ENCODE assay signal across 29 cellular contexts in genomic region chr6:32553037-32553742, GRCh38. TPM values are rescaled to one million over a fixed set of nuclear protein-coding genes. Genes with fewer than 3 reads are reported as not detected.
DNase-seq lines count a peak whose midpoint lies in the region; ATAC-seq, FAIRE-seq and TF ChIP-seq lines count a peak whose summit lies in the region.
"Had no signal": no experiment of that assay in that cellular context is flagged by ENCODE, and none has a peak within 500 bp of the region (broad histone marks: within the 10 kb centered on the region; RNA-seq: fewer than 3 reads in every experiment).

No MANE protein-coding gene starts in this region.

- peak; percentile 75 for FAIRE-seq in bronchial epithelial cell (lab: Jason Lieb, UNC)
- FAIRE-seq in RCC 7860 (lab: Jason Lieb, UNC), result no peak
- FAIRE-seq: D721Med, GM12892, GM19239 had no signal

- no peak overlapping the region for H3K4me3 ChIP-seq in bronchial epithelial cell (ENCODE audit: low read depth, low read length)
- H3K4me3 ChIP-seq in mucosa of descending colon, result no peak overlapping the region
- no peak overlapping the region for H3K4me3 ChIP-seq in upper lobe of right lung
- H3K4me3 ChIP-seq: BLaER1, SJCRH30 had no signal

- intact Hi-C loops in mucosa of descending colon (cut with DNase I, micrococcal nuclease), result no loop called here
- intact Hi-C loops in upper lobe of right lung (cut with DNase I), result no loop called here

- TF ChIP-seq CTCF in bronchial epithelial cell (IDR thresholded peaks at IDR 0.05; ENCODE audit: insufficient read depth, low read length, severe bottlenecking) (no peak), mucosa of descending colon (IDR thresholded peaks at IDR 0.05) (no peak), upper lobe of right lung (IDR thresholded peaks at IDR 0.05) (no peak)

- DNase-seq in DMS53 treated with DMSO at 0.1 percent for 48 hours (lab: John Stamatoyannopoulos, UW; ENCODE audit: unreplicated experiment) (peak; percentile 21), bronchial epithelial cell (ENCODE audit: low read depth) (no peak), mucosa of descending colon (no peak), upper lobe of right lung (no peak), RCC 7860 (ENCODE audit: low spot score) (no peak), NOMO-1 (lab: John Stamatoyannopoulos, UW; ENCODE audit: unreplicated experiment in 2 of 2) (no peak)
- DNase-seq: CD4-positive, alpha-beta T cell; DMS79; GF-D8; IMR-90; MM.1S; NCI-H1048; NCI-H1417 treated with DMSO at 0.1 percent for 48 hours; NCI-H1694 treated with DMSO at 0.1 percent for 48 hours; NCI-H2081; NCI-H2227 treated with DMSO at 0.1 percent for 48 hours; NCI-H526 treated with DMSO at 0.1 percent for 48 hours; SJCRH30 had no signal

- H3K4me1 ChIP-seq in mucosa of descending colon (ENCODE audit: low read depth) (no peaks in the 10 kb centered on the region), upper lobe of right lung (no peaks in the 10 kb centered on the region)
- H3K4me1 ChIP-seq: BLaER1, SJCRH30 had no signal

- H3K27me3 ChIP-seq in bronchial epithelial cell (ENCODE audit: control insufficient read depth, insufficient read depth, low read length) (no peaks in the 10 kb centered on the region), upper lobe of right lung (no peaks in the 10 kb centered on the region)
- H3K27me3 ChIP-seq: BLaER1, SJCRH30 had no signal

- no peaks in the 10 kb centered on the region for H3K9me3 ChIP-seq in mucosa of descending colon
- H3K9me3 ChIP-seq in upper lobe of right lung, result no peaks in the 10 kb centered on the region
- H3K9me3 ChIP-seq: BLaER1, SJCRH30 had no signal

- peak; percentile 53 for ATAC-seq in mucosa of descending colon
- ATAC-seq in upper lobe of right lung, result peak; percentile 38
- ATAC-seq in GM19351 (IDR thresholded peaks at IDR 0.05; ENCODE audit: unreplicated experiment), result no peak
- ATAC-seq: HCT116, SK-N-SH treated with all-trans-retinoic acid at 6 μM for 48 hours had no signal

- no peaks in the 10 kb centered on the region for H3K36me3 ChIP-seq in bronchial epithelial cell (ENCODE audit: control insufficient read depth, insufficient read depth, low read length)
- no peaks in the 10 kb centered on the region for H3K36me3 ChIP-seq in mucosa of descending colon (ENCODE audit: low read depth)
- no peaks in the 10 kb centered on the region for H3K36me3 ChIP-seq in upper lobe of right lung
- H3K36me3 ChIP-seq: BLaER1, SJCRH30 had no signal

- no peak overlapping the region for H3K27ac ChIP-seq in upper lobe of right lung
- H3K27ac ChIP-seq: BLaER1, KMS-11, SJCRH30 had no signal

RNA-seq across cellular contexts. Expression of gene HLA-DRB5, which starts 23.1 kb away (rescaled TPM):
- total RNA-seq in bronchial epithelial cell (not detected in 2 replicates), mucosa of descending colon (10 to 100 TPM in 2 of 3 donors, 1 to 10 TPM in 1; 2.1 to 50.3 (median 28.8) TPM), upper lobe of right lung (197 TPM)
- total RNA-seq: A172, H4, IMR-90, NCI-H460, SJCRH30 had no signal

RNA-seq across cellular contexts. Expression of gene HLA-DRB1, which starts 36.5 kb away (rescaled TPM):
- total RNA-seq in bronchial epithelial cell (0.13 TPM in 1 of 2 replicates, not detected in the other), mucosa of descending colon (100 to 1,000 TPM in 1 of 3 donors, 10 to 100 TPM in 2; 26.9 to 169 (median 89.6) TPM), upper lobe of right lung (335 TPM)
- total RNA-seq: IMR-90, SJCRH30 had no signal

Comparison
In these comparisons a context has a peak if more than half of its experiments do, and no peak if none do; other contexts are left out.
1. RNA of gene HLA-DRB1, which starts 36.5 kb away (total RNA-seq): 335 TPM in upper lobe of right lung (single experiment) and 26.9 to 169 TPM in mucosa of descending colon; 0.13 TPM in bronchial epithelial cell; every median in the first group is over 10 times any median in the second.